In genomic region chr1:67169496-67169895, GRCh38 we compare ENCODE assay signal across 23 cellular contexts. TPM values are rescaled to one million over a fixed set of nuclear protein-coding genes. Genes with fewer than 3 reads are reported as not detected.
DNase-seq lines count a peak whose midpoint lies in the region; ATAC-seq lines count a peak whose summit lies in the region.
"Had no signal": no experiment of that assay in that cellular context is flagged by ENCODE, and none has a peak within 500 bp of the region (broad histone marks: within the 10 kb centered on the region; RNA-seq: fewer than 3 reads in every experiment).

No MANE protein-coding gene starts in this region.

- peak overlapping the region; percentile 8 for H3K4me3 Mint-ChIP-seq in activated CD4-positive, alpha-beta T cell treated with anti-CD3 and anti-CD28 coated beads for 36 hours
- no peak overlapping the region for H3K4me3 Mint-ChIP-seq in activated CD4-positive, alpha-beta T cell treated with anti-CD3 and anti-CD28 coated beads, Interleukin-2, amount 10 ng/mL, durations not matched to agents 7 days and 5 days
- H3K4me3 Mint-ChIP-seq: activated naive CD8-positive, alpha-beta T cell; T-helper 2 cell treated with Interferon-gamma antibody and Interleukin-4, amounts not matched to agents 5 μg/mL and 100 μg/mL, for 36 hours had no signal

- intact Hi-C loops in activated CD4-positive, alpha-beta T cell treated with anti-CD3 and anti-CD28 coated beads for 36 hours (cut with DNase I, micrococcal nuclease), result no loop called here

- peaks cover 4% of the 10 kb centered on the region for H3K9me3 Mint-ChIP-seq in activated CD4-positive, alpha-beta T cell treated with anti-CD3 and anti-CD28 coated beads for 36 hours (ENCODE audit: low read depth)
- peaks cover 9% of the 10 kb centered on the region for H3K9me3 Mint-ChIP-seq in activated CD4-positive, alpha-beta T cell treated with anti-CD3 and anti-CD28 coated beads, Interleukin-2, amount 10 ng/mL, durations not matched to agents 7 days and 5 days

- peak overlapping the region; percentile 97 for H3K27ac Mint-ChIP-seq in activated CD4-positive, alpha-beta T cell treated with anti-CD3 and anti-CD28 coated beads for 36 hours
- H3K27ac Mint-ChIP-seq in activated CD4-positive, alpha-beta T cell treated with anti-CD3 and anti-CD28 coated beads, Interleukin-2, amount 10 ng/mL, durations not matched to agents 7 days and 5 days, result no peak overlapping the region
- H3K27ac Mint-ChIP-seq: activated naive CD8-positive, alpha-beta T cell; T-helper 2 cell treated with Interferon-gamma antibody and Interleukin-4, amounts not matched to agents 5 μg/mL and 100 μg/mL, for 36 hours had no signal

- DNase-seq in activated CD4-positive, alpha-beta T cell treated with anti-CD3 and anti-CD28 coated beads for 36 hours, result no peak
- DNase-seq in activated CD4-positive, alpha-beta T cell treated with anti-CD3 and anti-CD28 coated beads, Interleukin-2, amount 10 ng/mL, durations not matched to agents 7 days and 5 days, result no peak
- DNase-seq in left lobe of liver (ENCODE audit: low spot score) (no peak), NCI-H1105 (lab: John Stamatoyannopoulos, UW) (no peak), AG08395 (ENCODE audit: low spot score) (no peak)
- DNase-seq: 8988T; activated CD8-positive, alpha-beta memory T cell treated with anti-CD3 and anti-CD28 coated beads, Interleukin-2, amount 50 U/mL, for 4 hours; glutamatergic neuron; islet precursor cell; MG63; NCI-H2029; NCI-H510A treated with DMSO at 0.1 percent for 48 hours; retina; SHP77 had no signal

- peaks cover 16% of the 10 kb centered on the region for H3K36me3 Mint-ChIP-seq in activated CD4-positive, alpha-beta T cell treated with anti-CD3 and anti-CD28 coated beads for 36 hours (ENCODE audit: low read depth)
- H3K36me3 Mint-ChIP-seq in activated CD4-positive, alpha-beta T cell treated with anti-CD3 and anti-CD28 coated beads, Interleukin-2, amount 10 ng/mL, durations not matched to agents 7 days and 5 days (ENCODE audit: low read depth), result peaks cover 5% of the 10 kb centered on the region

- POLR2A ChIA-PET in activated CD4-positive, alpha-beta T cell treated with anti-CD3 and anti-CD28 coated beads for 36 hours (lab: Charles Lee), result interaction anchor here (1.1 kb wide), 1 partner anchor 20 kb away, joined by 3 read pairs; no protein-coding TSS in a partner anchor
- POLR2A ChIA-PET in activated CD4-positive, alpha-beta T cell treated with anti-CD3 and anti-CD28 coated beads, Interleukin-2, amount 10 ng/mL, durations not matched to agents 7 days and 5 days (lab: Charles Lee), result no interaction called here

- H3K27me3 Mint-ChIP-seq in activated CD4-positive, alpha-beta T cell treated with anti-CD3 and anti-CD28 coated beads for 36 hours, result peaks cover 1% of the 10 kb centered on the region
- peaks cover 4% of the 10 kb centered on the region for H3K27me3 Mint-ChIP-seq in activated CD4-positive, alpha-beta T cell treated with anti-CD3 and anti-CD28 coated beads, Interleukin-2, amount 10 ng/mL, durations not matched to agents 7 days and 5 days

- no peak for ATAC-seq in activated CD4-positive, alpha-beta T cell treated with anti-CD3 and anti-CD28 coated beads for 36 hours
- ATAC-seq in GM21447 (IDR thresholded peaks at IDR 0.05; ENCODE audit: unreplicated experiment), result peak; percentile 42
- ATAC-seq in HG03159 (IDR thresholded peaks at IDR 0.05; ENCODE audit: unreplicated experiment), result peak; percentile 44
- ATAC-seq in left lobe of liver, result peak; percentile 65
- ATAC-seq in HG02885 (IDR thresholded peaks at IDR 0.05; ENCODE audit: poor library complexity, unreplicated experiment), result no peak
- ATAC-seq: activated CD4-positive, CD25-positive, alpha-beta regulatory T cell treated with anti-CD3 and anti-CD28 coated beads, Interleukin-2, amount 50 U/mL, for 24 hours; esophagus mucosa had no signal

- CTCF ChIA-PET in activated CD4-positive, alpha-beta T cell treated with anti-CD3 and anti-CD28 coated beads for 36 hours (lab: Charles Lee), result interaction anchor here (0.6 to 5.9 kb wide), 4 partner anchors 22 to 272 kb away, joined by 3 to 55 read pairs (median 4); no protein-coding TSS in a partner anchor
- CTCF ChIA-PET in activated CD4-positive, alpha-beta T cell treated with anti-CD3 and anti-CD28 coated beads, Interleukin-2, amount 10 ng/mL, durations not matched to agents 7 days and 5 days (lab: Charles Lee), result interaction anchor here (0.6 to 2.8 kb wide), 4 partner anchors 20 to 115 kb away, joined by 3 to 17 read pairs (median 5); no protein-coding TSS in a partner anchor

- peaks cover 79% of the 10 kb centered on the region for H3K4me1 Mint-ChIP-seq in activated CD4-positive, alpha-beta T cell treated with anti-CD3 and anti-CD28 coated beads for 36 hours
- peaks cover 52% of the 10 kb centered on the region for H3K4me1 Mint-ChIP-seq in activated CD4-positive, alpha-beta T cell treated with anti-CD3 and anti-CD28 coated beads, Interleukin-2, amount 10 ng/mL, durations not matched to agents 7 days and 5 days

RNA-seq across cellular contexts. Expression of gene IL23R, which starts 3.2 kb away (rescaled TPM):
- total RNA-seq in activated CD4-positive, alpha-beta T cell treated with anti-CD3 and anti-CD28 coated beads for 36 hours, result 1 to 10 TPM; 7.1 to 9.3 TPM
- under 1 TPM; 0.48 to 0.57 TPM for total RNA-seq in activated CD4-positive, alpha-beta T cell treated with anti-CD3 and anti-CD28 coated beads, Interleukin-2, amount 10 ng/mL, durations not matched to agents 7 days and 5 days
- 0.10 TPM for total RNA-seq in left lobe of liver
- total RNA-seq: breast epithelium, dermis microvascular lymphatic vessel endothelial cell had no signal

RNA-seq across cellular contexts. Expression of gene C1orf141, which starts 34.7 kb away (rescaled TPM):
- total RNA-seq in activated CD4-positive, alpha-beta T cell treated with anti-CD3 and anti-CD28 coated beads for 36 hours, result under 1 TPM in 1 of 2 experiments, not detected in 1; 0.11 TPM
- total RNA-seq in activated CD4-positive, alpha-beta T cell treated with anti-CD3 and anti-CD28 coated beads, Interleukin-2, amount 10 ng/mL, durations not matched to agents 7 days and 5 days, result not detected
- total RNA-seq in left lobe of liver, result not detected
- total RNA-seq: breast epithelium, dermis microvascular lymphatic vessel endothelial cell, esophagus mucosa had no signal

Comparison
In these comparisons a context has a peak if more than half of its experiments do, and no peak if none do; other contexts are left out.
1. ATAC-seq: peak in GM21447 (single experiment), HG03159 (single experiment) and left lobe of liver (single experiment); none in activated CD4-positive, alpha-beta T cell treated with anti-CD3 and anti-CD28 coated beads for 36 hours (single experiment) and HG02885 (single experiment).